Comparison of ENCODE assay signal across 1 cellular context in genomic region chr3:157126365-157126764, GRCh38.
TF ChIP-seq lines count a peak whose summit lies in the region.

No MANE protein-coding gene starts in this region.

TF ChIP-seq in HepG2, 621 proteins besides CTCF, POLR2A, EP300 and RAD21 (continued from another document):
- TF ChIP-seq USF2 (IDR thresholded peaks at IDR 0.05; ENCODE audit: low read depth, low read length) = no peak
- TF ChIP-seq USF2 (CRISPR knock-in tag; IDR thresholded peaks at IDR 0.05; ENCODE audit: borderline replicate concordance) = no peak
- no peak for TF ChIP-seq ZNF3 (CRISPR knock-in tag; IDR thresholded peaks at IDR 0.05)
- no peak for TF ChIP-seq ZNF674 (CRISPR knock-in tag; IDR thresholded peaks at IDR 0.05; ENCODE audit: low read depth)
- TF ChIP-seq HNRNPLL (IDR thresholded peaks at IDR 0.05; ENCODE audit: low read depth, low read length, poor library complexity, severe bottlenecking) = no peak
- TF ChIP-seq GFI1 (CRISPR knock-in tag; IDR thresholded peaks at IDR 0.05; ENCODE audit: borderline replicate concordance) = no peak
- TF ChIP-seq GATAD1 (CRISPR knock-in tag; IDR thresholded peaks at IDR 0.05) = no peak
- TF ChIP-seq ZNF580 (CRISPR knock-in tag; IDR thresholded peaks at IDR 0.05; ENCODE audit: borderline replicate concordance, low read depth) = no peak
- TF ChIP-seq THAP8 (CRISPR knock-in tag; IDR thresholded peaks at IDR 0.05; ENCODE audit: borderline replicate concordance) = no peak
- TF ChIP-seq YEATS4 (CRISPR knock-in tag; IDR thresholded peaks at IDR 0.05; ENCODE audit: borderline replicate concordance) = no peak
- TF ChIP-seq GABPB1 (CRISPR knock-in tag; IDR thresholded peaks at IDR 0.05) = no peak
